In genomic region chr12:54011665-54012532, GRCh38 we compare ENCODE assay signal across 23 cellular contexts. TPM values are rescaled to one million over a fixed set of nuclear protein-coding genes. Genes with fewer than 3 reads are reported as not detected.
A peak's percentile ranks its signal among the peaks of the same experiment; 100 is the strongest.
DNase-seq lines count a peak whose midpoint lies in the region; ATAC-seq and TF ChIP-seq lines count a peak whose summit lies in the region.
"Had no signal": no experiment of that assay in that cellular context is flagged by ENCODE, and none has a peak within 500 bp of the region (broad histone marks: within the 10 kb centered on the region; RNA-seq: fewer than 3 reads in every experiment).

No MANE protein-coding gene starts in this region.

- H3K27me3 ChIP-seq in GM23338 (ENCODE audit: insufficient read depth), result peaks cover 100% of the 10 kb centered on the region
- peaks cover 98% of the 10 kb centered on the region for H3K27me3 ChIP-seq in smooth muscle cell (ENCODE audit: low read depth)

- WGBS in smooth muscle cell (ENCODE audit: low lambda C conversion rate), result 29% methylated on average over 14 of the region's 14 CpGs

- intact Hi-C loops in OCI-LY7 (cut with micrococcal nuclease; ENCODE audit: unreplicated experiment), result loop anchor here (10.0 kb wide), 1 partner anchor 343 kb away; no protein-coding TSS in a partner anchor

- POLR2A ChIA-PET in OCI-LY7 (lab: Charles Lee), result interaction anchor here (0.5 to 0.7 kb wide), 2 partner anchors 176 to 222 kb away, joined by 3 read pairs; no protein-coding TSS in a partner anchor

- peaks cover 43% of the 10 kb centered on the region for H3K4me1 ChIP-seq in GM23338 (ENCODE audit: insufficient read depth)
- H3K4me1 ChIP-seq in OCI-LY7 (ENCODE audit: insufficient read depth, low read length, poor library complexity, severe bottlenecking), result peaks cover 20% of the 10 kb centered on the region
- peaks cover 3% of the 10 kb centered on the region for H3K4me1 ChIP-seq in smooth muscle cell (ENCODE audit: low read depth)
- H3K4me1 ChIP-seq: uterus had no signal

- H3K79me2 ChIP-seq in GM23338 (replicated peaks; ENCODE audit: insufficient read depth) (no peaks in the 10 kb centered on the region), OCI-LY7 (ENCODE audit: insufficient read depth, low read depth, low read length) (no peaks in the 10 kb centered on the region), smooth muscle cell (ENCODE audit: low read depth) (no peaks in the 10 kb centered on the region)

- peak overlapping the region; percentile 7; the same call in 1 of the 2 replicates for H3K4me2 ChIP-seq in GM23338
- peak overlapping the region; percentile 27 for H3K4me2 ChIP-seq in OCI-LY7 (ENCODE audit: low read length)
- peak overlapping the region; percentile 71 for H3K4me2 ChIP-seq in smooth muscle cell

- ATAC-seq in GM23338, result no peak
- no peak for ATAC-seq in GM18498 (IDR thresholded peaks at IDR 0.05; ENCODE audit: unreplicated experiment)
- ATAC-seq in HG03432 (IDR thresholded peaks at IDR 0.05; ENCODE audit: unreplicated experiment), result no peak
- ATAC-seq: activated T-cell treated with anti-CD3 and anti-CD28 coated beads, Interleukin-2, amount 50 U/mL, for 4 hours had no signal

- CTCF ChIA-PET in OCI-LY7 (lab: Charles Lee; ENCODE audit: unreplicated experiment), result no interaction called here

- H3K27me3 Mint-ChIP-seq in GM23338 (ENCODE audit: insufficient read depth, low read depth, poor library complexity), result peaks cover 99% of the 10 kb centered on the region

- H3F3A ChIP-seq in GM23338 (replicated peaks; ENCODE audit: low read depth) (peaks cover 38% of the 10 kb centered on the region), smooth muscle cell (ENCODE audit: low read depth) (no peaks in the 10 kb centered on the region)

- H2AFZ ChIP-seq in GM23338 (no peak overlapping the region), OCI-LY7 (ENCODE audit: low read length) (peak overlapping the region; percentile 15; the same call in 1 of the 2 replicates), smooth muscle cell (ENCODE audit: low read depth) (no peak overlapping the region)

- no TSS peak for BruUV-seq in OCI-LY7 (replicated peaks; lab: Mats Ljungman, UMichigan)

- no peaks in the 10 kb centered on the region for H3K36me3 ChIP-seq in GM23338 (ENCODE audit: insufficient read depth)
- H3K36me3 ChIP-seq in OCI-LY7 (ENCODE audit: insufficient read depth, low read length), result no peaks in the 10 kb centered on the region
- no peaks in the 10 kb centered on the region for H3K36me3 ChIP-seq in smooth muscle cell (ENCODE audit: low read depth)
- H3K36me3 ChIP-seq: brain microvascular endothelial cell, uterus had no signal

- no peak overlapping the region for H3K4me3 Mint-ChIP-seq in GM23338

- DNase-seq in GM23338 (ENCODE audit: low spot score) (peak; percentile 75), OCI-LY7 (ENCODE audit: low spot score) (no peak), fibroblast of villous mesenchyme (ENCODE audit: low read depth) (no peak), smooth muscle cell (lab: John Stamatoyannopoulos, UW; ENCODE audit: unreplicated experiment) (no peak), AML-193 (lab: John Stamatoyannopoulos, UW) (no peak)
- DNase-seq: activated CD4-positive, alpha-beta T cell treated with anti-CD3 and anti-CD28 coated beads, Interleukin-2, amount 50 U/mL, for 48 hours; activated naive CD4-positive, alpha-beta T cell treated with anti-CD3 and anti-CD28 coated beads, Interleukin-2, amount 50 U/mL, for 16 hours; activated T-cell treated with anti-CD3 and anti-CD28 coated beads, Interleukin-2, amount 50 U/mL, for 4 hours; brain microvascular endothelial cell; C1 segment of cervical spinal cord; cortex of kidney; foreskin fibroblast; kidney glomerular epithelial cell; NCI-H1930; NCI-H446; retina; SW 1271; uterus had no signal

- TF ChIP-seq CTCF in GM23338 (conservative IDR thresholded peaks at IDR 0.05; ENCODE audit: low read depth in 2 of 2) (no peak), OCI-LY7 (conservative IDR thresholded peaks at IDR 0.05; ENCODE audit: low read length) (no peak), fibroblast of villous mesenchyme (IDR thresholded peaks at IDR 0.05; ENCODE audit: insufficient read depth, low read depth, low read length) (no peak), smooth muscle cell (IDR thresholded peaks at IDR 0.05; ENCODE audit: borderline replicate concordance, insufficient read depth, poor library complexity, severe bottlenecking) (no peak)

- H3K27ac ChIP-seq in GM23338 (ENCODE audit: low read depth), result no peak overlapping the region
- H3K27ac ChIP-seq in OCI-LY7 (ENCODE audit: low read depth, low read length, poor library complexity, severe bottlenecking), result no peak overlapping the region
- no peak overlapping the region for H3K27ac ChIP-seq in smooth muscle cell (ENCODE audit: low read depth)
- H3K27ac ChIP-seq: brain microvascular endothelial cell, RWPE1, uterus, VCaP had no signal

- H3K4me1 Mint-ChIP-seq in GM23338, result peaks cover 26% of the 10 kb centered on the region

- H3K9me2 ChIP-seq in GM23338 (ENCODE audit: insufficient read depth) (no peaks in the 10 kb centered on the region), OCI-LY7 (ENCODE audit: insufficient read depth, low read length) (no peaks in the 10 kb centered on the region)

- no peaks in the 10 kb centered on the region for H3K36me3 Mint-ChIP-seq in GM23338 (ENCODE audit: low read depth)

- H4K20me1 ChIP-seq in GM23338 (replicated peaks; ENCODE audit: insufficient read depth) (peaks cover 25% of the 10 kb centered on the region), OCI-LY7 (ENCODE audit: insufficient read depth, low read length) (no peaks in the 10 kb centered on the region), smooth muscle cell (ENCODE audit: low read depth) (no peaks in the 10 kb centered on the region)

- no peaks in the 10 kb centered on the region; the same call in 2 of the 3 replicates for H3K9me3 Mint-ChIP-seq in GM23338
- H3K9me3 Mint-ChIP-seq: activated T-cell treated with anti-CD3 and anti-CD28 coated beads, Interleukin-2, amount 50 U/mL, for 4 hours; stimulated activated naive CD8-positive, alpha-beta T cell treated with anti-CD3 and anti-CD28 coated beads, Interleukin-15, Interleukin-2, amounts not matched to agents 100 ng/mL and 50 ng/mL, for 24 hours had no signal

- no peak overlapping the region for H3K4me3 ChIP-seq in GM23338
- peak overlapping the region; percentile 3 for H3K4me3 ChIP-seq in OCI-LY7 (ENCODE audit: low read depth, low read length, poor library complexity, severe bottlenecking)
- H3K4me3 ChIP-seq in fibroblast of villous mesenchyme (ENCODE audit: low read depth, low read length), result peak overlapping the region; percentile 63
- H3K4me3 ChIP-seq in smooth muscle cell, result peak overlapping the region; percentile 49

- H3K9me3 ChIP-seq in OCI-LY7 (ENCODE audit: low read length), result no peaks in the 10 kb centered on the region
- no peaks in the 10 kb centered on the region for H3K9me3 ChIP-seq in smooth muscle cell (replicated peaks; ENCODE audit: low read depth)
- H3K9me3 ChIP-seq: uterus had no signal

- H3K27ac Mint-ChIP-seq in GM23338, result no peak overlapping the region

- H3K9ac ChIP-seq in smooth muscle cell (ENCODE audit: low read depth), result no peak overlapping the region

TF ChIP-seq in GM23338, 12 proteins besides CTCF, POLR2A, EP300 and RAD21:
- peak; percentile 6 for TF ChIP-seq EZH2phosphoT487 (IDR thresholded peaks at IDR 0.05; ENCODE audit: unreplicated experiment)
- no peak for TF ChIP-seq NANOG (IDR thresholded peaks at IDR 0.05; ENCODE audit: borderline replicate concordance)
- TF ChIP-seq EZH2 (IDR thresholded peaks at IDR 0.05; ENCODE audit: low read depth, unreplicated experiment), result peak; percentile 60
- TF ChIP-seq JUNB (IDR thresholded peaks at IDR 0.05; ENCODE audit: unreplicated experiment), result no peak
- TF ChIP-seq STAT1 (IDR thresholded peaks at IDR 0.05; ENCODE audit: unreplicated experiment), result no peak
TF ChIP-seq in GM23338: peak in this region for 2.

RNA-seq across cellular contexts. Expression of gene HOXC8, which starts 3.1 kb away (rescaled TPM):
- not detected in 2 replicates for total RNA-seq in GM23338 (2014; rRNA removed; shearing (Covaris generic))
- polyA plus RNA-seq in GM23338 (2016; fragmentation: Nextera tagmentation; extraction: Ambion mirVana) (not detected in 2 replicates), smooth muscle cell (3.8 and 4.4 TPM in 2 replicates)
- total RNA-seq in OCI-LY7 (2014; rRNA removed; shearing (Covaris generic)), result not detected in 2 replicates
- total RNA-seq in OCI-LY7 (2022) (not detected in 2 replicates), fibroblast of villous mesenchyme (0.86 and 2.6 TPM in 2 replicates), smooth muscle cell (1.4 and 1.6 TPM in 2 replicates)
- total RNA-seq: activated T-cell treated with anti-CD3 and anti-CD28 coated beads, Interleukin-2, amount 50 U/mL, for 4 hours had no signal

RNA-seq across cellular contexts. Expression of gene HOXC9, which starts 11.9 kb away (rescaled TPM):
- total RNA-seq in GM23338 (2014; rRNA removed; shearing (Covaris generic)), result not detected in 2 replicates
- polyA plus RNA-seq in GM23338 (2016; fragmentation: Nextera tagmentation; extraction: Ambion mirVana), result not detected in 2 replicates
- total RNA-seq in OCI-LY7 (2014; rRNA removed; shearing (Covaris generic)), result not detected in 2 replicates
- 0.42 and 0.57 TPM in 2 replicates for total RNA-seq in OCI-LY7 (2022)
- total RNA-seq in fibroblast of villous mesenchyme, result 0.86 and 7.4 TPM in 2 replicates
- 0.54 and 1.2 TPM in 2 replicates for total RNA-seq in smooth muscle cell
- polyA plus RNA-seq in smooth muscle cell, result 2.5 and 2.7 TPM in 2 replicates
- total RNA-seq: activated T-cell treated with anti-CD3 and anti-CD28 coated beads, Interleukin-2, amount 50 U/mL, for 4 hours had no signal

RNA-seq across cellular contexts. Expression of gene HOXC6, which starts 16.3 kb away (rescaled TPM):
- not detected in 2 replicates for total RNA-seq in GM23338 (2014; rRNA removed; shearing (Covaris generic))
- polyA plus RNA-seq in GM23338 (2016; fragmentation: Nextera tagmentation; extraction: Ambion mirVana) (not detected in 2 replicates), smooth muscle cell (8.3 and 12.3 TPM in 2 replicates)
- 0.92 and 1.6 TPM in 2 replicates for total RNA-seq in OCI-LY7 (2014; rRNA removed; shearing (Covaris generic))
- total RNA-seq in OCI-LY7 (2022) (2.7 and 3.7 TPM in 2 replicates), fibroblast of villous mesenchyme (1.6 and 1.7 TPM in 2 replicates), smooth muscle cell (3.0 and 3.1 TPM in 2 replicates)
- total RNA-seq: activated T-cell treated with anti-CD3 and anti-CD28 coated beads, Interleukin-2, amount 50 U/mL, for 4 hours had no signal

RNA-seq across cellular contexts. Expression of gene HOXC5, which starts 21.0 kb away (rescaled TPM):
- not detected in 2 replicates for total RNA-seq in GM23338 (2014; rRNA removed; shearing (Covaris generic))
- not detected in 2 replicates for polyA plus RNA-seq in GM23338 (2016; fragmentation: Nextera tagmentation; extraction: Ambion mirVana)
- total RNA-seq in OCI-LY7 (2014; rRNA removed; shearing (Covaris generic)), result not detected in 2 replicates
- not detected in 2 replicates for total RNA-seq in OCI-LY7 (2022)
- 0.43 and 1.3 TPM in 2 replicates for total RNA-seq in fibroblast of villous mesenchyme
- total RNA-seq in smooth muscle cell, result 1.3 TPM in 1 of 2 replicates, not detected in the other
- 0.54 TPM in 1 of 2 replicates, not detected in the other for polyA plus RNA-seq in smooth muscle cell
- total RNA-seq: activated T-cell treated with anti-CD3 and anti-CD28 coated beads, Interleukin-2, amount 50 U/mL, for 4 hours had no signal

RNA-seq across cellular contexts. Expression of gene HOXC10, which starts 27.0 kb away (rescaled TPM):
- total RNA-seq in GM23338 (2014; rRNA removed; shearing (Covaris generic)), result not detected in 2 replicates
- polyA plus RNA-seq in GM23338 (2016; fragmentation: Nextera tagmentation; extraction: Ambion mirVana) (not detected in 2 replicates), smooth muscle cell (0.66 and 0.67 TPM in 2 replicates)
- 0.28 TPM in 1 of 2 replicates, not detected in the other for total RNA-seq in OCI-LY7 (2014; rRNA removed; shearing (Covaris generic))
- total RNA-seq in OCI-LY7 (2022) (0.25 TPM in 1 of 2 replicates, not detected in the other), fibroblast of villous mesenchyme (0.43 and 5.2 TPM in 2 replicates), smooth muscle cell (not detected in 2 replicates)
- total RNA-seq: activated T-cell treated with anti-CD3 and anti-CD28 coated beads, Interleukin-2, amount 50 U/mL, for 4 hours had no signal

Comparison
In these comparisons a context has a peak if more than half of its experiments do, and no peak if none do; other contexts are left out.
1. H3K4me2 ChIP-seq: peak in every context shown above with its lines; median percentile 71 in smooth muscle cell; 27 in OCI-LY7; 7 in GM23338.